14 cellular contexts compared by ENCODE assay signal in genomic region chr7:105131890-105132289, GRCh38.
DNase-seq lines count a peak whose midpoint lies in the region; ATAC-seq and TF ChIP-seq lines count a peak whose summit lies in the region.
"Had no signal": no experiment of that assay in that cellular context is flagged by ENCODE, and none has a peak within 500 bp of the region (broad histone marks: within the 10 kb centered on the region; RNA-seq: fewer than 3 reads in every experiment).

No MANE protein-coding gene starts in this region.

- H3K27me3 Mint-ChIP-seq in activated CD8-positive, alpha-beta T cell treated with anti-CD3 and anti-CD28 coated beads for 36 hours: no peaks in the 10 kb centered on the region
- H3K27me3 Mint-ChIP-seq in activated CD8-positive, alpha-beta T cell treated with anti-CD3 and anti-CD28 coated beads, Interleukin-2, amount 10 ng/mL, durations not matched to agents 7 days and 5 days (ENCODE audit: low read depth): no peaks in the 10 kb centered on the region
- no peaks in the 10 kb centered on the region for H3K27me3 Mint-ChIP-seq in activated T-helper 17 cell treated with anti-CD3 and anti-CD28 coated beads, Interleukin-2, amount 50 U/mL, for 72 hours

- no peak overlapping the region for H3K4me3 Mint-ChIP-seq in activated CD8-positive, alpha-beta T cell treated with anti-CD3 and anti-CD28 coated beads for 36 hours
- H3K4me3 Mint-ChIP-seq in activated CD8-positive, alpha-beta T cell treated with anti-CD3 and anti-CD28 coated beads, Interleukin-2, amount 10 ng/mL, durations not matched to agents 7 days and 5 days: no peak overlapping the region
- H3K4me3 Mint-ChIP-seq in activated T-helper 17 cell treated with anti-CD3 and anti-CD28 coated beads, Interleukin-2, amount 50 U/mL, for 72 hours: peak overlapping the region; percentile 60

- POLR2A ChIA-PET in activated CD8-positive, alpha-beta T cell treated with anti-CD3 and anti-CD28 coated beads for 36 hours (lab: Charles Lee): no interaction called here
- POLR2A ChIA-PET in activated CD8-positive, alpha-beta T cell treated with anti-CD3 and anti-CD28 coated beads, Interleukin-2, amount 10 ng/mL, durations not matched to agents 7 days and 5 days (lab: Charles Lee): no interaction called here

- peaks cover 8% of the 10 kb centered on the region for H3K36me3 Mint-ChIP-seq in activated CD8-positive, alpha-beta T cell treated with anti-CD3 and anti-CD28 coated beads for 36 hours (ENCODE audit: low read depth)
- H3K36me3 Mint-ChIP-seq in activated CD8-positive, alpha-beta T cell treated with anti-CD3 and anti-CD28 coated beads, Interleukin-2, amount 10 ng/mL, durations not matched to agents 7 days and 5 days (ENCODE audit: low read depth): peaks cover 5% of the 10 kb centered on the region
- H3K36me3 Mint-ChIP-seq in activated T-helper 17 cell treated with anti-CD3 and anti-CD28 coated beads, Interleukin-2, amount 50 U/mL, for 72 hours (ENCODE audit: low read depth): peaks cover 57% of the 10 kb centered on the region

- H3K27ac Mint-ChIP-seq in activated CD8-positive, alpha-beta T cell treated with anti-CD3 and anti-CD28 coated beads for 36 hours: peak overlapping the region; percentile 38
- no peak overlapping the region for H3K27ac Mint-ChIP-seq in activated CD8-positive, alpha-beta T cell treated with anti-CD3 and anti-CD28 coated beads, Interleukin-2, amount 10 ng/mL, durations not matched to agents 7 days and 5 days
- peak overlapping the region; percentile 91 for H3K27ac Mint-ChIP-seq in activated T-helper 17 cell treated with anti-CD3 and anti-CD28 coated beads, Interleukin-2, amount 50 U/mL, for 72 hours

- H3K9me3 Mint-ChIP-seq in activated CD8-positive, alpha-beta T cell treated with anti-CD3 and anti-CD28 coated beads for 36 hours: no peaks in the 10 kb centered on the region
- H3K9me3 Mint-ChIP-seq in activated CD8-positive, alpha-beta T cell treated with anti-CD3 and anti-CD28 coated beads, Interleukin-2, amount 10 ng/mL, durations not matched to agents 7 days and 5 days (ENCODE audit: insufficient read depth): no peaks in the 10 kb centered on the region
- H3K9me3 Mint-ChIP-seq in activated T-helper 17 cell treated with anti-CD3 and anti-CD28 coated beads, Interleukin-2, amount 50 U/mL, for 72 hours: no peaks in the 10 kb centered on the region

- peak; percentile 38 for DNase-seq in activated CD8-positive, alpha-beta T cell treated with anti-CD3 and anti-CD28 coated beads for 36 hours
- DNase-seq in activated CD8-positive, alpha-beta T cell treated with anti-CD3 and anti-CD28 coated beads, Interleukin-2, amount 10 ng/mL, durations not matched to agents 7 days and 5 days: no peak
- DNase-seq in left kidney (ENCODE audit: low read depth, low spot score): peak; percentile 69
- DNase-seq in stimulated activated CD8-positive, alpha-beta memory T cell treated with anti-CD3 and anti-CD28 coated beads, Interleukin-4, amount 100 ng/mL, for 48 hours: peak; percentile 42
- no peak for DNase-seq in stimulated activated CD4-positive, alpha-beta T cell treated with anti-CD3 and anti-CD28 coated beads, Interleukin-4, amount 100 ng/mL, for 24 hours
- DNase-seq in activated CD8-positive, alpha-beta memory T cell treated with anti-CD3 and anti-CD28 coated beads, Interleukin-2, amount 50 U/mL, for 4 hours: no peak
- DNase-seq: activated naive CD4-positive, alpha-beta T cell treated with anti-CD3 and anti-CD28 coated beads, Interleukin-2, amount 50 U/mL, for 16 hours; left colon; NCI-H2081 treated with DMSO at 0.1 percent for 48 hours; NCI-H526 treated with DMSO at 0.1 percent for 48 hours; Peyer's patch; spleen had no signal

- intact Hi-C loops in activated CD8-positive, alpha-beta T cell treated with anti-CD3 and anti-CD28 coated beads for 36 hours (cut with micrococcal nuclease): no loop called here

- peaks cover 37% of the 10 kb centered on the region for H3K4me1 Mint-ChIP-seq in activated CD8-positive, alpha-beta T cell treated with anti-CD3 and anti-CD28 coated beads for 36 hours (ENCODE audit: low read depth)
- H3K4me1 Mint-ChIP-seq in activated CD8-positive, alpha-beta T cell treated with anti-CD3 and anti-CD28 coated beads, Interleukin-2, amount 10 ng/mL, durations not matched to agents 7 days and 5 days (ENCODE audit: low read depth): peaks cover 16% of the 10 kb centered on the region
- H3K4me1 Mint-ChIP-seq in activated T-helper 17 cell treated with anti-CD3 and anti-CD28 coated beads, Interleukin-2, amount 50 U/mL, for 72 hours: peaks cover 21% of the 10 kb centered on the region

- TF ChIP-seq CTCF in activated CD8-positive, alpha-beta T cell treated with anti-CD3 and anti-CD28 coated beads for 36 hours (IDR thresholded peaks at IDR 0.05): no peak

- no peak for ATAC-seq in activated CD8-positive, alpha-beta T cell treated with anti-CD3 and anti-CD28 coated beads for 36 hours
- ATAC-seq in activated CD8-positive, alpha-beta T cell treated with anti-CD3 and anti-CD28 coated beads, Interleukin-2, amount 10 ng/mL, durations not matched to agents 7 days and 5 days: no peak
- ATAC-seq in activated T-helper 17 cell treated with anti-CD3 and anti-CD28 coated beads, Interleukin-2, amount 50 U/mL, for 72 hours (replicated peaks): peak; percentile 68
- no peak for ATAC-seq in GM21825 (IDR thresholded peaks at IDR 0.05; ENCODE audit: unreplicated experiment)
- ATAC-seq: left colon had no signal

- CTCF ChIA-PET in activated CD8-positive, alpha-beta T cell treated with anti-CD3 and anti-CD28 coated beads for 36 hours (lab: Charles Lee): interaction anchor here (0.5 kb wide), 1 partner anchor 11 kb away, joined by 3 read pairs; no protein-coding TSS in a partner anchor
- CTCF ChIA-PET in activated CD8-positive, alpha-beta T cell treated with anti-CD3 and anti-CD28 coated beads, Interleukin-2, amount 10 ng/mL, durations not matched to agents 7 days and 5 days (lab: Charles Lee): no interaction called here

Comparison
In these comparisons a context has a peak if more than half of its experiments do, and no peak if none do; other contexts are left out.
1. DNase-seq: peak in activated CD8-positive, alpha-beta T cell treated with anti-CD3 and anti-CD28 coated beads for 36 hours (single experiment), left kidney (single experiment) and stimulated activated CD8-positive, alpha-beta memory T cell treated with anti-CD3 and anti-CD28 coated beads, Interleukin-4, amount 100 ng/mL, for 48 hours (single experiment); none in activated CD8-positive, alpha-beta T cell treated with anti-CD3 and anti-CD28 coated beads, Interleukin-2, amount 10 ng/mL, durations not matched to agents 7 days and 5 days (single experiment), stimulated activated CD4-positive, alpha-beta T cell treated with anti-CD3 and anti-CD28 coated beads, Interleukin-4, amount 100 ng/mL, for 24 hours (single experiment) and activated CD8-positive, alpha-beta memory T cell treated with anti-CD3 and anti-CD28 coated beads, Interleukin-2, amount 50 U/mL, for 4 hours (single experiment).